Comparison of ENCODE assay signal across 8 cellular contexts in genomic region chr7:130441408-130441854, GRCh38. TPM values are rescaled to one million over a fixed set of nuclear protein-coding genes. Genes with fewer than 3 reads are reported as not detected.
DNase-seq lines count a peak whose midpoint lies in the region; ATAC-seq and TF ChIP-seq lines count a peak whose summit lies in the region.

No MANE protein-coding gene starts in this region.

- TF ChIP-seq CTCF in hepatocyte (IDR thresholded peaks at IDR 0.05; ENCODE audit: poor library complexity) (no peak), sigmoid colon (IDR thresholded peaks at IDR 0.05) (no peak)

- no peak for ATAC-seq in activated CD4-positive, CD25-positive, alpha-beta regulatory T cell treated with anti-CD3 and anti-CD28 coated beads, Interleukin-2, amount 50 U/mL, for 24 hours
- ATAC-seq in HG02642 (IDR thresholded peaks at IDR 0.05; ENCODE audit: poor library complexity, unreplicated experiment), result no peak

- H3K36me3 ChIP-seq in hepatocyte (replicated peaks; ENCODE audit: insufficient read depth, low read depth) (no peaks in the 10 kb centered on the region), sigmoid colon (no peaks in the 10 kb centered on the region)

- DNase-seq in ELR (ENCODE audit: low read depth) (peak; percentile 50), NCI-H146 treated with DMSO at 0.1 percent for 48 hours (lab: John Stamatoyannopoulos, UW; ENCODE audit: unreplicated experiment) (peak; percentile 97), hepatocyte (ENCODE audit: low spot score) (peak; percentile 39), sigmoid colon (no peak), HPDE6-E6E7 (ENCODE audit: extremely low spot score) (no peak)
- no peak for DNase-seq in activated CD4-positive, alpha-beta memory T cell treated with anti-CD3 and anti-CD28 coated beads, Interleukin-2, amount 10 ng/mL, durations not matched to agents 7 days and 5 days

- H3K36me3 Mint-ChIP-seq in activated CD4-positive, alpha-beta memory T cell treated with anti-CD3 and anti-CD28 coated beads, Interleukin-2, amount 10 ng/mL, durations not matched to agents 7 days and 5 days (ENCODE audit: low read depth), result peaks cover 2% of the 10 kb centered on the region

- peak overlapping the region; percentile 98 for H3K4me3 Mint-ChIP-seq in activated CD4-positive, alpha-beta memory T cell treated with anti-CD3 and anti-CD28 coated beads, Interleukin-2, amount 10 ng/mL, durations not matched to agents 7 days and 5 days

- TF ChIP-seq EP300 in sigmoid colon (IDR thresholded peaks at IDR 0.05), result no peak

- H3K4me3 ChIP-seq in hepatocyte (peak overlapping the region; percentile 9), sigmoid colon (peak overlapping the region; percentile 69 to 87 (median 70))

- H3K79me2 ChIP-seq in hepatocyte, result peaks cover 4% of the 10 kb centered on the region

- H3K4me1 Mint-ChIP-seq in activated CD4-positive, alpha-beta memory T cell treated with anti-CD3 and anti-CD28 coated beads, Interleukin-2, amount 10 ng/mL, durations not matched to agents 7 days and 5 days, result peaks cover 41% of the 10 kb centered on the region

- H3K9me3 ChIP-seq in hepatocyte (ENCODE audit: low read depth) (no peaks in the 10 kb centered on the region), sigmoid colon (no peaks in the 10 kb centered on the region)

- H3K9me3 Mint-ChIP-seq in activated CD4-positive, alpha-beta memory T cell treated with anti-CD3 and anti-CD28 coated beads, Interleukin-2, amount 10 ng/mL, durations not matched to agents 7 days and 5 days, result no peaks in the 10 kb centered on the region

- H4K20me1 ChIP-seq in hepatocyte (ENCODE audit: insufficient read depth, poor library complexity, severe bottlenecking), result no peaks in the 10 kb centered on the region

- intact Hi-C loops in sigmoid colon (cut with DNase I), result no loop called here

- peak overlapping the region; percentile 76 for H3K4me2 ChIP-seq in hepatocyte

- H3K27me3 Mint-ChIP-seq in activated CD4-positive, alpha-beta memory T cell treated with anti-CD3 and anti-CD28 coated beads, Interleukin-2, amount 10 ng/mL, durations not matched to agents 7 days and 5 days, result no peaks in the 10 kb centered on the region

- peak overlapping the region; percentile 87 for H3K27ac Mint-ChIP-seq in activated CD4-positive, alpha-beta memory T cell treated with anti-CD3 and anti-CD28 coated beads, Interleukin-2, amount 10 ng/mL, durations not matched to agents 7 days and 5 days

- H3K9me2 ChIP-seq in hepatocyte (replicated peaks; ENCODE audit: insufficient read depth), result no peaks in the 10 kb centered on the region

- CTCF ChIA-PET in activated CD4-positive, alpha-beta memory T cell treated with anti-CD3 and anti-CD28 coated beads, Interleukin-2, amount 10 ng/mL, durations not matched to agents 7 days and 5 days (lab: Charles Lee), result interaction anchor here (1.0 to 1.6 kb wide), 3 partner anchors 47 to 236 kb away, joined by 3 to 5 read pairs (median 4); partner anchors contain the start of gene TMEM209

- peaks cover 3% of the 10 kb centered on the region for H3K4me1 ChIP-seq in hepatocyte (ENCODE audit: insufficient read depth)
- H3K4me1 ChIP-seq in sigmoid colon, result peaks cover 0 to 20% (median 10%) of the 10 kb centered on the region in 4 donors

- H3K27me3 ChIP-seq in hepatocyte (no peaks in the 10 kb centered on the region), sigmoid colon (no peaks in the 10 kb centered on the region)

- TF ChIP-seq POLR2A in sigmoid colon (IDR thresholded peaks at IDR 0.05), result no peak

- peak overlapping the region; percentile 56 for H3K27ac ChIP-seq in hepatocyte
- H3K27ac ChIP-seq in sigmoid colon, result peak overlapping the region; percentile 81 to 87 (median 83)

- POLR2A ChIA-PET in activated CD4-positive, alpha-beta memory T cell treated with anti-CD3 and anti-CD28 coated beads, Interleukin-2, amount 10 ng/mL, durations not matched to agents 7 days and 5 days (lab: Charles Lee), result interaction anchor here (0.8 to 1.5 kb wide), 4 partner anchors 28 to 236 kb away, joined by 3 to 10 read pairs (median 3); partner anchors contain the start of genes MEST and TMEM209

- H2AFZ ChIP-seq in hepatocyte, result peak overlapping the region; percentile 76

- WGBS in hepatocyte (ENCODE audit: low lambda C conversion rate, missing lambda C conversion rate), result 16% methylated on average over 9 of the region's 9 CpGs
- 34 to 51% methylated on average over 9 of the region's 9 CpGs for WGBS in sigmoid colon, 2 donors

RNA-seq across cellular contexts. Expression of gene CEP41, which starts 0.6 kb away (rescaled TPM):
- 10 to 100 TPM; 13.2 to 15.7 TPM for total RNA-seq in activated CD4-positive, alpha-beta memory T cell treated with anti-CD3 and anti-CD28 coated beads, Interleukin-2, amount 10 ng/mL, durations not matched to agents 7 days and 5 days
- total RNA-seq in hepatocyte (5.5 and 11.4 TPM in 2 replicates), sigmoid colon (10 to 100 TPM in 1 of 4 donors, 1 to 10 TPM in 3; 7.1 to 11.9 (median 7.5) TPM)
- polyA plus RNA-seq in hepatocyte (17.2 and 17.8 TPM in 2 replicates), sigmoid colon (1 to 10 TPM; 1.2 to 7.7 (median 2.8) TPM)

RNA-seq across cellular contexts. Expression of gene MEST, which starts 50.5 kb away (rescaled TPM):
- total RNA-seq in activated CD4-positive, alpha-beta memory T cell treated with anti-CD3 and anti-CD28 coated beads, Interleukin-2, amount 10 ng/mL, durations not matched to agents 7 days and 5 days, result under 1 TPM; 0.55 to 0.68 TPM
- total RNA-seq in hepatocyte, result 540 and 543 TPM in 2 replicates
- 643 and 685 TPM in 2 replicates for polyA plus RNA-seq in hepatocyte
- total RNA-seq in sigmoid colon, result 10 to 100 TPM in 1 of 4 donors, 1 to 10 TPM in 3; 6.0 to 14.1 (median 7.8) TPM
- polyA plus RNA-seq in sigmoid colon, result 10 to 100 TPM in 2 of 3 donors, 1 to 10 TPM in 1; 9.6 to 21.6 (median 10.2) TPM

Comparison
In these comparisons a context has a peak if more than half of its experiments do, and no peak if none do; other contexts are left out.
1. DNase-seq: peak in ELR (single experiment), NCI-H146 treated with DMSO at 0.1 percent for 48 hours (single experiment) and hepatocyte (single experiment); none in activated CD4-positive, alpha-beta memory T cell treated with anti-CD3 and anti-CD28 coated beads, Interleukin-2, amount 10 ng/mL, durations not matched to agents 7 days and 5 days (single experiment), sigmoid colon (single experiment) and HPDE6-E6E7 (single experiment).
2. RNA of gene MEST, which starts 50.5 kb away (total RNA-seq): 540 to 543 TPM in hepatocyte; 6.0 to 14.1 TPM in sigmoid colon and 0.55 to 0.68 TPM in activated CD4-positive, alpha-beta memory T cell treated with anti-CD3 and anti-CD28 coated beads, Interleukin-2, amount 10 ng/mL, durations not matched to agents 7 days and 5 days; every median in the first group is over 10 times any median in the second.